In genomic region chr9:78369644-78370219, GRCh38 we compare ENCODE assay signal across 8 cellular contexts.
DNase-seq lines count a peak whose midpoint lies in the region; ATAC-seq and TF ChIP-seq lines count a peak whose summit lies in the region.

No MANE protein-coding gene starts in this region.

- peaks cover 0 to 18% (median 0%) of the 10 kb centered on the region in 4 donors for H3K4me1 ChIP-seq in liver (ENCODE audit: control insufficient read depth in 4 of 4, insufficient read depth in 4 of 4, low read length in 3 of 4)

- H3K4me3 ChIP-seq in liver (ENCODE audit: low read depth in 1 of 3, low read length in 3 of 3) = no peak overlapping the region

- no peaks in the 10 kb centered on the region for H3K36me3 ChIP-seq in liver (ENCODE audit: control insufficient read depth in 4 of 4, insufficient read depth in 3 of 4, low read depth in 1 of 4, low read length in 3 of 4)

- no peaks in the 10 kb centered on the region for H3K9me3 ChIP-seq in liver (ENCODE audit: control insufficient read depth in 4 of 4, low read length in 3 of 4)

- no peaks in the 10 kb centered on the region for H3K4me1 Mint-ChIP-seq in activated CD4-positive, alpha-beta T cell treated with anti-CD3 and anti-CD28 coated beads for 36 hours

- intact Hi-C loops in activated CD4-positive, alpha-beta T cell treated with anti-CD3 and anti-CD28 coated beads for 36 hours (cut with DNase I, micrococcal nuclease) = loop anchor here (1.0 to 5.0 kb wide), 2 partner anchors 108 to 937 kb away; no protein-coding TSS in a partner anchor

- H3K36me3 Mint-ChIP-seq in activated CD4-positive, alpha-beta T cell treated with anti-CD3 and anti-CD28 coated beads for 36 hours (ENCODE audit: low read depth) = no peaks in the 10 kb centered on the region

- POLR2A ChIA-PET in activated CD4-positive, alpha-beta T cell treated with anti-CD3 and anti-CD28 coated beads for 36 hours (lab: Charles Lee) = no interaction called here

- H3K9ac ChIP-seq in liver (ENCODE audit: low read depth in 1 of 2, low read length in 2 of 2) = no peak overlapping the region

- no peak overlapping the region for H3K4me3 Mint-ChIP-seq in activated CD4-positive, alpha-beta T cell treated with anti-CD3 and anti-CD28 coated beads for 36 hours

- WGBS in liver = 32% methylated on average over 8 of the region's 8 CpGs

- no peak overlapping the region for H3K27ac Mint-ChIP-seq in activated CD4-positive, alpha-beta T cell treated with anti-CD3 and anti-CD28 coated beads for 36 hours

- no peak overlapping the region for H3K27ac ChIP-seq in liver (ENCODE audit: low read depth in 1 of 2, low read length in 2 of 2)

- TF ChIP-seq CTCF in GM12874 (IDR thresholded peaks at IDR 0.05; ENCODE audit: insufficient read depth, low read depth, low read length) (peak; percentile 83), liver (IDR thresholded peaks at IDR 0.05; ENCODE audit: low read depth, low read length, missing input control) (peak; percentile 77)

- ATAC-seq in HG02759 (IDR thresholded peaks at IDR 0.05; ENCODE audit: unreplicated experiment) = peak; percentile 78
- ATAC-seq in activated CD4-positive, alpha-beta T cell treated with anti-CD3 and anti-CD28 coated beads for 36 hours = peak; percentile 36

- DNase-seq in NCI-H2196 (lab: John Stamatoyannopoulos, UW; ENCODE audit: unreplicated experiment) = peak; percentile 64
- DNase-seq in activated CD4-positive, alpha-beta T cell treated with anti-CD3 and anti-CD28 coated beads for 36 hours = peak; percentile 75
- peak; percentile 23 for DNase-seq in dedifferentiated amniotic fluid mesenchymal stem cell (ENCODE audit: extremely low spot score)
- peak; percentile 6 to 36 (median 24) for DNase-seq in stimulated activated CD4-positive, alpha-beta T cell treated with anti-CD3 and anti-CD28 coated beads, TNF-alpha, amount 100 ng/mL, for 48 hours (ENCODE audit: low read depth in 3 of 3)
- no peak for DNase-seq in NCI-H1048 (lab: John Stamatoyannopoulos, UW)

- H3K27me3 Mint-ChIP-seq in activated CD4-positive, alpha-beta T cell treated with anti-CD3 and anti-CD28 coated beads for 36 hours = peaks cover 13% of the 10 kb centered on the region

- no peaks in the 10 kb centered on the region for H3K9me3 Mint-ChIP-seq in activated CD4-positive, alpha-beta T cell treated with anti-CD3 and anti-CD28 coated beads for 36 hours (ENCODE audit: low read depth)

- no peaks in the 10 kb centered on the region for H3K27me3 ChIP-seq in liver (ENCODE audit: control insufficient read depth in 4 of 4, insufficient read depth in 4 of 4, low read length in 3 of 4)

- peak; percentile 82 to 87 for TF ChIP-seq RAD21 in liver (IDR thresholded peaks at IDR 0.05)

- CTCF ChIA-PET in activated CD4-positive, alpha-beta T cell treated with anti-CD3 and anti-CD28 coated beads for 36 hours (lab: Charles Lee) = interaction anchor here (0.6 to 2.0 kb wide), 20 partner anchors 8 to 916 kb away, joined by 3 to 7 read pairs (median 4); no protein-coding TSS in a partner anchor

TF ChIP-seq in liver, 16 proteins besides CTCF, POLR2A, EP300 and RAD21:
- no peak for TF ChIP-seq HNF4G (IDR thresholded peaks at IDR 0.05)
- TF ChIP-seq NR2F2 (IDR thresholded peaks at IDR 0.05) = no peak
- no peak for TF ChIP-seq RXRA (IDR thresholded peaks at IDR 0.05)
- TF ChIP-seq ATF3 (IDR thresholded peaks at IDR 0.05) = no peak
- no peak for TF ChIP-seq JUND (IDR thresholded peaks at IDR 0.05)
- TF ChIP-seq FOXA2 (IDR thresholded peaks at IDR 0.05) = no peak
- no peak for TF ChIP-seq ZBTB33 (IDR thresholded peaks at IDR 0.05)
- TF ChIP-seq FOXA1 (IDR thresholded peaks at IDR 0.05) = no peak
- no peak for TF ChIP-seq EGR1 (IDR thresholded peaks at IDR 0.05; ENCODE audit: low read depth in 2 of 2)
- no peak for TF ChIP-seq YY1 (IDR thresholded peaks at IDR 0.05)
- no peak for TF ChIP-seq TAF1 (conservative IDR thresholded peaks at IDR 0.05)
- no peak for TF ChIP-seq SP1 (IDR thresholded peaks at IDR 0.05)
- TF ChIP-seq HNF4A (conservative IDR thresholded peaks at IDR 0.05) = no peak
- no peak for TF ChIP-seq REST (IDR thresholded peaks at IDR 0.05)
- no peak for TF ChIP-seq MAX (IDR thresholded peaks at IDR 0.05)
- TF ChIP-seq GABPA (IDR thresholded peaks at IDR 0.05 in 1 of 2, conservative IDR thresholded peaks at IDR 0.05 in 1 of 2) = no peak
